In the genomic region with DNA sequence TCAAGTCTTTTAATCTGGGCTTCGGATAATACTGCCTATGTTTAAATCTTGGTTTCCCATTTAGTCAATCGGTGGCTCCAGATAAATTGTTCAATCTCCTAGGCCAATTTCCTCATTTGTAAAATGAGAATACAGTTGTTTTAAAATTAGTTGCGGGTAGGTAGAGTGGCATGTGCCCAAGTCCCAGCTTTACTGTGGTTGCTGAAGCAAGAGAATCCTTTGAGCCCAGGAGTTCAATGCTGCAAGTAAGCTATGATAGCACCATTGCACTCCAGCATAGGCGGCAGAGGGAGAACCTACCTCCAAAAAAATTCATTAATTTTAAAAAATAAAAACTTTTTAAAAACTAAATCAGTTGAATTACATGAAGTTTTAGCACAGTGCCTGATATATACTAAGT, we compare ENCODE assay signal across 16 cellular contexts. TPM values are rescaled to one million over a fixed set of nuclear protein-coding genes. Genes with fewer than 3 reads are reported as not detected.
DNase-seq lines count a peak whose midpoint lies in the region; ATAC-seq and TF ChIP-seq lines count a peak whose summit lies in the region.
"Had no signal": no experiment of that assay in that cellular context is flagged by ENCODE, and none has a peak within 500 bp of the region (broad histone marks: within the 10 kb centered on the region; RNA-seq: fewer than 3 reads in every experiment).

No MANE protein-coding gene starts in this region.

- in situ Hi-C loops in IMR-90 (cut with MboI; ENCODE audit: low sequenced_read_pairs) = no loop called here

- no peak overlapping the region for H4K91ac ChIP-seq in IMR-90 (ENCODE audit: insufficient read depth, low read depth, low read length)

- H2AFZ ChIP-seq in IMR-90 (replicated peaks; ENCODE audit: low read length, poor library complexity) = no peak overlapping the region

- H4K8ac ChIP-seq in IMR-90 (ENCODE audit: low read depth in 2 of 2, low read length in 2 of 2) = peak overlapping the region in 1 of 2 experiments; percentile 77; a peak in 1 of 4 replicates

- peak overlapping the region; percentile 72 for H2AK5ac ChIP-seq in IMR-90 (ENCODE audit: low read depth, low read length)

- H3K27me3 ChIP-seq in CD4-positive, CD25-positive, alpha-beta regulatory T cell (ENCODE audit: control insufficient read depth, insufficient read depth, low read length) = no peaks in the 10 kb centered on the region
- H3K27me3 ChIP-seq in IMR-90 (ENCODE audit: control insufficient read depth, insufficient read depth, low read length) = no peaks in the 10 kb centered on the region
- H3K27me3 ChIP-seq in thyroid gland = no peaks in the 10 kb centered on the region
- H3K27me3 ChIP-seq: esophagus squamous epithelium had no signal

- peak overlapping the region; percentile 60 for H2BK5ac ChIP-seq in IMR-90 (ENCODE audit: low read depth, low read length, poor library complexity, severe bottlenecking)

- peak overlapping the region; percentile 51; the same call in 1 of the 2 replicates for H3K18ac ChIP-seq in IMR-90 (ENCODE audit: low read depth, low read length)

- H3K56ac ChIP-seq in IMR-90 (ENCODE audit: extremely low read depth, insufficient read depth, low read length) = 0 out of 2 replicates have a peak overlapping the region, but pooled peaks have one; percentile 50

- peaks cover 14% of the 10 kb centered on the region for H3K9me1 ChIP-seq in IMR-90 (ENCODE audit: insufficient read depth, low read length)

- no peaks in the 10 kb centered on the region for H3K27me3 Mint-ChIP-seq in CD4-positive, CD25-positive, alpha-beta regulatory T cell
- no peaks in the 10 kb centered on the region for H3K27me3 Mint-ChIP-seq in activated CD8-positive, alpha-beta T cell treated with anti-CD3 and anti-CD28 coated beads for 36 hours
- H3K27me3 Mint-ChIP-seq: CD8-positive, alpha-beta memory T cell; T-cell had no signal

- WGBS in IMR-90 (ENCODE audit: extremely low coverage in 2 of 2, insufficient read length in 1 of 2), 2 experiments = no CpG with 5 or more reads among the region's 4 CpGs
- WGBS in thyroid gland, 2 donors = 88 to 90% methylated on average over 4 of the region's 4 CpGs

- H2BK20ac ChIP-seq in IMR-90 (ENCODE audit: low read depth, low read length) = no peak overlapping the region

- peaks cover 12% of the 10 kb centered on the region for H3K36me3 Mint-ChIP-seq in CD4-positive, CD25-positive, alpha-beta regulatory T cell
- H3K36me3 Mint-ChIP-seq in activated CD8-positive, alpha-beta T cell treated with anti-CD3 and anti-CD28 coated beads for 36 hours (ENCODE audit: low read depth) = peaks cover 52% of the 10 kb centered on the region

- no peak overlapping the region for H3K4me3 ChIP-seq in CD4-positive, CD25-positive, alpha-beta regulatory T cell (ENCODE audit: low read depth, low read length)
- no peak overlapping the region for H3K4me3 ChIP-seq in IMR-90 (ENCODE audit: insufficient read depth, low read depth, low read length)
- H3K4me3 ChIP-seq in thyroid gland (replicated peaks in 1 of 3) = no peak overlapping the region
- H3K4me3 ChIP-seq: esophagus squamous epithelium had no signal

- 0 out of 2 replicates have a peak overlapping the region, but pooled peaks have one; percentile 44 for H4K5ac ChIP-seq in IMR-90 (ENCODE audit: low read depth, low read length)

- no peak for ATAC-seq in CD4-positive, CD25-positive, alpha-beta regulatory T cell (ENCODE audit: low read depth in 2 of 2)
- ATAC-seq in IMR-90 (ENCODE audit: low read depth) = peak; percentile 10; the same call in 1 of the 2 replicates
- ATAC-seq in activated CD8-positive, alpha-beta T cell treated with anti-CD3 and anti-CD28 coated beads for 36 hours = no peak
- ATAC-seq: left ventricle myocardium superior had no signal

- no peaks in the 10 kb centered on the region for H3K9me3 Mint-ChIP-seq in CD4-positive, CD25-positive, alpha-beta regulatory T cell
- H3K9me3 Mint-ChIP-seq in activated CD8-positive, alpha-beta T cell treated with anti-CD3 and anti-CD28 coated beads for 36 hours = no peaks in the 10 kb centered on the region
- H3K9me3 Mint-ChIP-seq: activated naive CD4-positive, alpha-beta T cell treated with anti-CD3 and anti-CD28 coated beads, Interleukin-2, amount 10 ng/mL, durations not matched to agents 7 days and 5 days; CD8-positive, alpha-beta memory T cell; neural crest cell; T-cell had no signal

- CTCF ChIA-PET in IMR-90 (lab: Yijun Ruan, JAX) = no interaction called here
- CTCF ChIA-PET in activated CD8-positive, alpha-beta T cell treated with anti-CD3 and anti-CD28 coated beads for 36 hours (lab: Charles Lee) = interaction anchor here (0.9 to 1.4 kb wide), 3 partner anchors 9 to 80 kb away, joined by 3 to 5 read pairs (median 3); no protein-coding TSS in a partner anchor

- POLR2A ChIA-PET in IMR-90 (lab: Charles Lee; ENCODE audit: unreplicated experiment) = no interaction called here
- POLR2A ChIA-PET in activated CD8-positive, alpha-beta T cell treated with anti-CD3 and anti-CD28 coated beads for 36 hours (lab: Charles Lee) = interaction anchor here (0.9 to 1.8 kb wide), 6 partner anchors 9 to 80 kb away, joined by 3 to 7 read pairs (median 4); no protein-coding TSS in a partner anchor

- 0 out of 2 replicates have a peak overlapping the region, but pooled peaks have one; percentile 70 for H2BK120ac ChIP-seq in IMR-90 (ENCODE audit: low read depth, low read length)

- dilution Hi-C loops in IMR-90 (cut with HindIII; ENCODE audit: low sequenced_read_pairs, unreplicated experiment) = no loop called here

- H3K23ac ChIP-seq in IMR-90 (ENCODE audit: low read depth, low read length) = peak overlapping the region; percentile 42; the same call in 1 of the 2 replicates

- H3K4me1 ChIP-seq in CD4-positive, CD25-positive, alpha-beta regulatory T cell (ENCODE audit: control insufficient read depth, insufficient read depth, low read length, poor library complexity, severe bottlenecking) = peaks cover 26% of the 10 kb centered on the region
- peaks cover 12% of the 10 kb centered on the region for H3K4me1 ChIP-seq in IMR-90 (ENCODE audit: control insufficient read depth, insufficient read depth, low read length)
- H3K4me1 ChIP-seq in thyroid gland = peaks cover 8 to 9% of the 10 kb centered on the region in 2 donors

- TF ChIP-seq RAD21 in IMR-90 (IDR thresholded peaks at IDR 0.05; ENCODE audit: low read length) = no peak

- BruUV-seq in IMR-90 (replicated peaks; lab: Mats Ljungman, UMichigan) = no TSS peak

- H3K4ac ChIP-seq in IMR-90 (ENCODE audit: low read depth, low read length) = peak overlapping the region; percentile 8; the same call in 1 of the 2 replicates

- no peak for TF ChIP-seq POLR2A in IMR-90 (IDR thresholded peaks at IDR 0.05; ENCODE audit: low read depth, low read length)
- no peak for TF ChIP-seq POLR2A in thyroid gland (IDR thresholded peaks at IDR 0.05)

- H4K20me1 ChIP-seq in IMR-90 (ENCODE audit: insufficient read depth, low read length) = peaks cover 56% of the 10 kb centered on the region

- H3K14ac ChIP-seq in IMR-90 (replicated peaks; ENCODE audit: low read depth, low read length) = peak overlapping the region; percentile 60; the same call in 1 of the 2 replicates

- H3K27ac Mint-ChIP-seq in CD4-positive, CD25-positive, alpha-beta regulatory T cell = peak overlapping the region; percentile 17 to 71 (median 25)
- peak overlapping the region; percentile 89 for H3K27ac Mint-ChIP-seq in activated CD8-positive, alpha-beta T cell treated with anti-CD3 and anti-CD28 coated beads for 36 hours
- H3K27ac Mint-ChIP-seq: activated naive CD4-positive, alpha-beta T cell treated with anti-CD3 and anti-CD28 coated beads, Interleukin-2, amount 10 ng/mL, durations not matched to agents 7 days and 5 days had no signal

- no peak overlapping the region for H2AK9ac ChIP-seq in IMR-90 (replicated peaks; ENCODE audit: low read depth, low read length, poor library complexity)

- no peak overlapping the region for H3K4me3 Mint-ChIP-seq in CD4-positive, CD25-positive, alpha-beta regulatory T cell
- peak overlapping the region; percentile 62 for H3K4me3 Mint-ChIP-seq in activated CD8-positive, alpha-beta T cell treated with anti-CD3 and anti-CD28 coated beads for 36 hours
- H3K4me3 Mint-ChIP-seq: activated naive CD4-positive, alpha-beta T cell treated with anti-CD3 and anti-CD28 coated beads, Interleukin-2, amount 10 ng/mL, durations not matched to agents 7 days and 5 days; neural crest cell; T-cell had no signal

- no peak for TF ChIP-seq CTCF in IMR-90 (conservative IDR thresholded peaks at IDR 0.05; ENCODE audit: low read depth, low read length)
- TF ChIP-seq CTCF in activated CD8-positive, alpha-beta T cell treated with anti-CD3 and anti-CD28 coated beads for 36 hours (IDR thresholded peaks at IDR 0.05) = no peak
- no peak for TF ChIP-seq CTCF in thyroid gland (IDR thresholded peaks at IDR 0.05)

- no peaks in the 10 kb centered on the region for H3K9me3 ChIP-seq in CD4-positive, CD25-positive, alpha-beta regulatory T cell (ENCODE audit: control insufficient read depth in 2 of 2, low read length in 2 of 2)
- H3K9me3 ChIP-seq in IMR-90 (ENCODE audit: control insufficient read depth, insufficient read depth, low read length) (no peaks in the 10 kb centered on the region), thyroid gland (no peaks in the 10 kb centered on the region)
- H3K9me3 ChIP-seq: esophagus squamous epithelium had no signal

- H3K9ac ChIP-seq in IMR-90 (ENCODE audit: low read depth, low read length) = no peak overlapping the region

- peaks cover 37 to 77% (median 48%) of the 10 kb centered on the region in 4 donors for H3K4me1 Mint-ChIP-seq in CD4-positive, CD25-positive, alpha-beta regulatory T cell
- peaks cover 74% of the 10 kb centered on the region for H3K4me1 Mint-ChIP-seq in activated CD8-positive, alpha-beta T cell treated with anti-CD3 and anti-CD28 coated beads for 36 hours (ENCODE audit: low read depth)

- intact Hi-C loops in IMR-90 (cut with micrococcal nuclease) = no loop called here
- intact Hi-C loops in activated CD8-positive, alpha-beta T cell treated with anti-CD3 and anti-CD28 coated beads for 36 hours (cut with micrococcal nuclease) = loop anchor here (5.0 to 10.0 kb wide), 2 partner anchors 42 to 79 kb away; no protein-coding TSS in a partner anchor
- intact Hi-C loops in thyroid gland (cut with DNase I) = no loop called here

- peaks cover 5% of the 10 kb centered on the region for H3K36me3 ChIP-seq in CD4-positive, CD25-positive, alpha-beta regulatory T cell (ENCODE audit: control insufficient read depth, insufficient read depth, low read length)
- H3K36me3 ChIP-seq in IMR-90 (ENCODE audit: control insufficient read depth, insufficient read depth, low read length) = peaks cover 10% of the 10 kb centered on the region
- H3K36me3 ChIP-seq in thyroid gland = no peaks in the 10 kb centered on the region

- no peak overlapping the region for H2BK15ac ChIP-seq in IMR-90 (ENCODE audit: low read depth, low read length)

- no peak for DNase-seq in CD4-positive, CD25-positive, alpha-beta regulatory T cell
- DNase-seq in IMR-90 = no peak
- no peak for DNase-seq in activated CD8-positive, alpha-beta T cell treated with anti-CD3 and anti-CD28 coated beads for 36 hours
- peak; percentile 43 for DNase-seq in myocyte (ENCODE audit: low read depth)
- DNase-seq in stimulated activated CD4-positive, alpha-beta T cell treated with anti-CD3 and anti-CD28 coated beads, Interleukin-4, amount 100 ng/mL, for 24 hours = no peak
- DNase-seq in thyroid gland = no peak
- DNase-seq in nucleus accumbens (lab: John Stamatoyannopoulos, UW) = no peak
- no peak for DNase-seq in activated CD8-positive, alpha-beta memory T cell treated with anti-CD3 and anti-CD28 coated beads, Interleukin-2, amount 50 U/mL, for 48 hours
- DNase-seq: esophagus squamous epithelium, hippocampal formation, left ventricle myocardium superior, NCI-H2107 had no signal

- H3K4me2 ChIP-seq in IMR-90 (ENCODE audit: low read depth, low read length) = peak overlapping the region; percentile 58; the same call in 1 of the 2 replicates

- H3K27ac ChIP-seq in CD4-positive, CD25-positive, alpha-beta regulatory T cell (ENCODE audit: insufficient read depth, low read length, poor library complexity, severe bottlenecking) = no peak overlapping the region
- H3K27ac ChIP-seq in IMR-90 (ENCODE audit: insufficient read depth, low read length) (peak overlapping the region; percentile 73), thyroid gland (no peak overlapping the region)
- H3K27ac ChIP-seq: esophagus squamous epithelium had no signal

- peaks cover 16 to 78% of the 10 kb centered on the region in 2 experiments for H3K79me1 ChIP-seq in IMR-90 (ENCODE audit: low read depth in 1 of 2, low read length in 2 of 2)

RNA-seq across cellular contexts. Expression of gene RNF216, which starts 7.3 kb away (rescaled TPM):
- 74.2 TPM for total RNA-seq in CD4-positive, CD25-positive, alpha-beta regulatory T cell
- polyA plus RNA-seq in CD4-positive, CD25-positive, alpha-beta regulatory T cell = 10 to 100 TPM; 17.7 to 26.7 (median 21.8) TPM
- total RNA-seq in IMR-90 (2012; rRNA removed) = 26.9 and 30.1 TPM in 2 replicates
- 23.0 and 24.8 TPM in 2 replicates for polyA plus RNA-seq in IMR-90 (2012; rRNA removed)
- 17.8 and 19.6 TPM in 2 replicates for polyA plus RNA-seq in IMR-90 (2012; cell fraction: cytosol; rRNA removed)
- 33.4 and 36.7 TPM in 2 replicates for polyA plus RNA-seq in IMR-90 (2012; cell fraction: nucleus; rRNA removed; ENCODE audit: low replicate concordance)
- total RNA-seq in activated CD8-positive, alpha-beta T cell treated with anti-CD3 and anti-CD28 coated beads for 36 hours = 10 to 100 TPM; 46.2 to 48.0 TPM
- 50.3 and 55.3 TPM in 2 replicates for total RNA-seq in myocyte
- polyA plus RNA-seq in myocyte (2012) = 39.7 TPM
- 10 to 100 TPM; 35.3 to 60.4 (median 43.8) TPM for total RNA-seq in thyroid gland
